In the genomic region with DNA sequence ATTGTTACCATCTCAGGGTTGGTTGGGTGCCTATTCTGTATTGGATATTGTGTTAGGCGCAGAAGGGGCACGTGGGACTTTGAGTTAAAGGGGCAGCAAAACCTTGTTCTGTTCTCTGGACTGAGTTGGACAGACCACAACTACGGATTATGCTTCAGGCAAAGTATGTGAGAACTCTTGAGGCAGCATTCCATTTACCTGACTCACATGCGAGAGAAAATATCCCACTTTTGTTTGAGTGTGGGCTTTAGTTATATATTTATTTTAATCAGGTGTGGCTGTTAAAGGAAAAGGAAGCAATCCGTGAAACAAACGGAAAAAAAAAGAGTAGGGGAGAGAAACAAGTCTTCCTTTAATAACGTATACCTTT, we compare ENCODE assay signal across 7 cellular contexts. TPM values are rescaled to one million over a fixed set of nuclear protein-coding genes. Genes with fewer than 3 reads are reported as not detected.
DNase-seq lines count a peak whose midpoint lies in the region; ATAC-seq, FAIRE-seq and TF ChIP-seq lines count a peak whose summit lies in the region.

No MANE protein-coding gene starts in this region.

- ATAC-seq in Panc1 (peak; percentile 40), HG03432 (IDR thresholded peaks at IDR 0.05; ENCODE audit: unreplicated experiment) (no peak), HG03378 (IDR thresholded peaks at IDR 0.05; ENCODE audit: unreplicated experiment) (no peak)

- no peaks in the 10 kb centered on the region for H3F3A ChIP-seq in GM23248 (ENCODE audit: insufficient read depth)

- H3K4me2 ChIP-seq in GM23248 (ENCODE audit: unreplicated experiment) (peak overlapping the region; percentile 86), H1 (ENCODE audit: insufficient read depth in 1 of 2, low read depth in 2 of 2, low read length in 2 of 2) (peak overlapping the region; percentile 57 to 77)

- TF ChIP-seq RAD21 in H1 (IDR thresholded peaks at IDR 0.05 in 1 of 2, conservative IDR thresholded peaks at IDR 0.05 in 1 of 2; ENCODE audit: low read depth in 2 of 2, low read length in 2 of 2) = no peak

- POLR2A ChIA-PET in Panc1 (lab: Charles Lee) = interaction anchor here (1.0 kb wide), 1 partner anchor 128 kb away, joined by 4 read pairs; the partner anchor contains the start of gene TRPC1
- POLR2A ChIA-PET in H1 (lab: Charles Lee; ENCODE audit: partially characterized antibody) = interaction anchor here (1.4 kb wide), 1 partner anchor 15 kb away, joined by 8 read pairs; no protein-coding TSS in a partner anchor

- no peak overlapping the region for H3K27ac ChIP-seq in GM23248
- peak overlapping the region; percentile 96 for H3K27ac ChIP-seq in Panc1 (ENCODE audit: low read length)
- H3K27ac ChIP-seq in H1 (ENCODE audit: low read depth, low read length) = no peak overlapping the region
- no peak overlapping the region for H3K27ac ChIP-seq in muscle layer of colon (ENCODE audit: low read depth, low read length)

- H4K20me1 ChIP-seq in GM23248 (ENCODE audit: insufficient read depth) = no peaks in the 10 kb centered on the region
- H4K20me1 ChIP-seq in H1 (replicated peaks in 1 of 2; ENCODE audit: control insufficient read depth in 1 of 2, insufficient read depth in 2 of 2, low read length in 2 of 2) = no peaks in the 10 kb centered on the region

- CTCF ChIA-PET in Panc1 (lab: Charles Lee) = interaction anchor here (0.6 kb wide), 2 partner anchors 147 to 1168 kb away, joined by 3 to 4 read pairs; no protein-coding TSS in a partner anchor
- CTCF ChIA-PET in H1 (lab: Charles Lee; ENCODE audit: partially characterized antibody) = interaction anchor here (0.7 to 1.2 kb wide), 2 partner anchors 9 to 62 kb away, joined by 3 to 4 read pairs; no protein-coding TSS in a partner anchor

- intact Hi-C loops in Panc1 (cut with micrococcal nuclease; ENCODE audit: unreplicated experiment) = no loop called here

- no peak overlapping the region for H3K18ac ChIP-seq in H1 (ENCODE audit: extremely low read depth, low read length)

- H3K79me2 ChIP-seq in GM23248 (ENCODE audit: insufficient read depth) (no peaks in the 10 kb centered on the region), H1 (ENCODE audit: control insufficient read depth in 1 of 2, insufficient read depth in 2 of 2, low read length in 2 of 2) (peaks cover 0 to 7% of the 10 kb centered on the region in 2 experiments; a peak in 2 of 4 replicates)

- no peak overlapping the region for H4K5ac ChIP-seq in H1 (ENCODE audit: insufficient read length, low read depth, low read length)

- DNase-seq in GM23248 (peak; percentile 75), Panc1 (ENCODE audit: low read depth, low spot score) (no peak), H1 (ENCODE audit: low read depth in 1 of 2, low spot score in 2 of 2) (no peak), cerebellar nuclear complex (lab: John Stamatoyannopoulos, UW) (no peak)

- no peak overlapping the region for H4K91ac ChIP-seq in H1 (replicated peaks; ENCODE audit: insufficient read length, low read length)

- in situ Hi-C loops in GM23248 (cut with MboI) = loop anchor here (10.0 kb wide), 1 partner anchor 219 kb away; no protein-coding TSS in a partner anchor
- in situ Hi-C loops in Panc1 (cut with HindIII; ENCODE audit: low pct_unique_long_range_greater_than_20kb, low sequenced_read_pairs) = no loop called here

- no peak overlapping the region for H3K14ac ChIP-seq in H1 (ENCODE audit: insufficient read length)

- peaks cover 8% of the 10 kb centered on the region for H3K23me2 ChIP-seq in H1 (ENCODE audit: low read depth, low read length)

- no peak overlapping the region for H3K23ac ChIP-seq in H1 (ENCODE audit: insufficient read length)

- no peak overlapping the region for H2AK5ac ChIP-seq in H1 (ENCODE audit: low read depth, low read length)

- H3K4me1 ChIP-seq in GM23248 (ENCODE audit: insufficient read depth) (no peaks in the 10 kb centered on the region), Panc1 (ENCODE audit: control insufficient read depth, insufficient read depth, low read length) (peaks cover 22% of the 10 kb centered on the region), H1 (replicated peaks in 1 of 4; ENCODE audit: control insufficient read depth in 3 of 4, insufficient read depth in 4 of 4, low read length in 3 of 4) (peaks cover 0 to 4% (median 2%) of the 10 kb centered on the region in 4 experiments; a peak in 2 of 7 replicates), muscle layer of colon (ENCODE audit: insufficient read depth, low read length) (peaks cover 12% of the 10 kb centered on the region)

- no peak overlapping the region for H2BK20ac ChIP-seq in H1 (ENCODE audit: low read length)

- H3K79me1 ChIP-seq in H1 (ENCODE audit: low read depth, low read length) = no peaks in the 10 kb centered on the region; the same call in 1 of the 2 replicates

- H3K27me3 ChIP-seq in GM23248 (replicated peaks; ENCODE audit: insufficient read depth) = no peaks in the 10 kb centered on the region
- no peaks in the 10 kb centered on the region for H3K27me3 ChIP-seq in Panc1 (ENCODE audit: control insufficient read depth, insufficient read depth, low read length)
- no peaks in the 10 kb centered on the region for H3K27me3 ChIP-seq in H1 (replicated peaks in 1 of 4; ENCODE audit: control insufficient read depth in 3 of 4, extremely low read depth in 1 of 4, insufficient read depth in 3 of 4, low read length in 3 of 4)
- H3K27me3 ChIP-seq in muscle layer of colon (ENCODE audit: control insufficient read depth in 1 of 2, insufficient read depth in 2 of 2, low read length in 2 of 2) = no peaks in the 10 kb centered on the region

- H2BK5ac ChIP-seq in H1 (ENCODE audit: low read depth, low read length) = no peak overlapping the region

- H3K9ac ChIP-seq in GM23248 (peak overlapping the region; percentile 57), H1 (replicated peaks in 1 of 4; ENCODE audit: extremely low read depth in 1 of 4, low read depth in 3 of 4, low read length in 3 of 4) (peak overlapping the region in 1 of 4 experiments; percentile 62; a peak in 1 of 7 replicates), muscle layer of colon (ENCODE audit: low read length) (peak overlapping the region; percentile 46)

- peak overlapping the region; percentile 27 for H3K4ac ChIP-seq in H1 (replicated peaks; ENCODE audit: insufficient read length, low read depth, low read length)

- H3K9me3 ChIP-seq in GM23248 (ENCODE audit: low read depth) = no peaks in the 10 kb centered on the region
- no peaks in the 10 kb centered on the region for H3K9me3 ChIP-seq in Panc1 (ENCODE audit: control insufficient read depth, insufficient read depth, low read depth, low read length)
- H3K9me3 ChIP-seq in H1 (ENCODE audit: insufficient read depth in 2 of 2, low read depth in 1 of 2, low read length in 1 of 2) = no peaks in the 10 kb centered on the region
- no peaks in the 10 kb centered on the region for H3K9me3 ChIP-seq in muscle layer of colon (ENCODE audit: low read length)

- no peak for TF ChIP-seq CTCF in Panc1 (IDR thresholded peaks at IDR 0.05)
- no peak for TF ChIP-seq CTCF in H1 (IDR thresholded peaks at IDR 0.05; ENCODE audit: control extremely low read depth in 1 of 3, insufficient read depth in 1 of 3, low read depth in 1 of 3, low read length in 3 of 3)

- no peak overlapping the region for H2BK12ac ChIP-seq in H1 (ENCODE audit: low read depth, low read length)

- peak overlapping the region; percentile 81 for H3K4me3 ChIP-seq in GM23248
- peak overlapping the region; percentile 63 to 94 for H3K4me3 ChIP-seq in Panc1 (ENCODE audit: low read depth in 2 of 2, low read length in 2 of 2)
- peak overlapping the region; percentile 68 to 91 (median 78) for H3K4me3 ChIP-seq in H1 (ENCODE audit: extremely low read depth in 1 of 4, insufficient read depth in 2 of 4, low read depth in 3 of 4, low read length in 4 of 4)
- H3K4me3 ChIP-seq in muscle layer of colon (ENCODE audit: low read depth in 1 of 2, low read length in 2 of 2) = peak overlapping the region; percentile 73 to 84

- no peak overlapping the region for H3K56ac ChIP-seq in H1 (replicated peaks; ENCODE audit: insufficient read length, low read depth, low read length)

- H4K8ac ChIP-seq in H1 (ENCODE audit: extremely low read depth, insufficient read depth, low read length) = no peak overlapping the region

- no peak overlapping the region; the same call in 1 of the 2 replicates for H2BK15ac ChIP-seq in H1 (ENCODE audit: low read length)

- no peaks in the 10 kb centered on the region for H3K9me2 ChIP-seq in GM23248 (ENCODE audit: insufficient read depth)

- BruUV-seq in Panc1 (replicated peaks; lab: Mats Ljungman, UMichigan) = TSS peak; percentile 93

- peak overlapping the region; percentile 93 for H2AFZ ChIP-seq in GM23248
- H2AFZ ChIP-seq in H1 (ENCODE audit: low read length) = peak overlapping the region; percentile 94

- H2BK120ac ChIP-seq in H1 (replicated peaks; ENCODE audit: low read depth, low read length) = no peak overlapping the region

- no peak for FAIRE-seq in H1 (lab: Jason Lieb, UNC)

- WGBS in GM23248 (ENCODE audit: low coverage in 1 of 2, low lambda C conversion rate in 2 of 2, missing lambda C conversion rate in 2 of 2), 2 experiments = 16 to 17% methylated on average over 7 of the region's 7 CpGs
- WGBS in H1 (ENCODE audit: extremely low coverage in 1 of 2, insufficient coverage in 1 of 2, insufficient read length in 1 of 2, insufficient replicate concordance in 2 of 2, low coverage in 1 of 2, low lambda C conversion rate in 2 of 2, missing lambda C conversion rate in 1 of 2), 2 experiments = 20% methylated on average over 7 of the region's 7 CpGs; no CpG with 5 or more reads in 1 of the 2 experiments

- no peaks in the 10 kb centered on the region for H3K36me3 ChIP-seq in GM23248 (ENCODE audit: low read depth)
- no peaks in the 10 kb centered on the region for H3K36me3 ChIP-seq in Panc1 (ENCODE audit: control insufficient read depth, insufficient read depth, low read length)
- H3K36me3 ChIP-seq in H1 (ENCODE audit: control insufficient read depth in 2 of 4, insufficient read depth in 4 of 4, low read length in 3 of 4) = no peaks in the 10 kb centered on the region
- H3K36me3 ChIP-seq in muscle layer of colon (ENCODE audit: insufficient read depth, low read length) = no peaks in the 10 kb centered on the region

- no peak for TF ChIP-seq POLR2A in H1 (IDR thresholded peaks at IDR 0.05; ENCODE audit: control extremely low read depth in 1 of 2, low read depth in 2 of 2, low read length in 2 of 2)

- TF ChIP-seq EP300 in H1 (IDR thresholded peaks at IDR 0.05; ENCODE audit: borderline replicate concordance in 1 of 2, low read depth in 2 of 2, low read length in 2 of 2) = no peak

RNA-seq across cellular contexts. Expression of gene PLS1, which starts 0.6 kb away (rescaled TPM):
- total RNA-seq in GM23248 (2014; rRNA removed; shearing (Covaris generic)) = 0.13 and 0.54 TPM in 2 replicates
- polyA plus RNA-seq in GM23248 (2016; fragmentation: Nextera tagmentation; extraction: Ambion mirVana) (0.35 and 0.58 TPM in 2 replicates), H1 (2011; rRNA removed) (10.6 and 18.7 TPM in 2 replicates)
- total RNA-seq in Panc1 (2021; ENCODE audit: unreplicated experiment) = 36.1 TPM
- 23.3 TPM for polyA plus RNA-seq in Panc1 (2012; ENCODE audit: insufficient read length)
- 32.7 and 44.7 TPM in 2 replicates for total RNA-seq in H1 (2021; fragmentation: NEBNext Ultra II Directional; extraction: Animal tissue kit (Norgen Biotek cat#: 25700))
- 19.0 TPM for polyA plus RNA-seq in H1 (2011; cell fraction: cytosol; rRNA removed)
- polyA plus RNA-seq in H1 (2011; cell fraction: nucleus; rRNA removed) = 5.2 TPM
- polyA plus RNA-seq in H1 (2012, experiment 1 of 2) = 16.9 to 33.5 TPM (median 23.2 TPM) in 4 replicates
- polyA plus RNA-seq in H1 (2012, experiment 2 of 2) = 2.0 TPM
- 20.8 TPM for polyA plus RNA-seq in H1 (2013, experiment 1 of 2)
- polyA plus RNA-seq in H1 (2013, experiment 2 of 2) = 21.3 TPM
- 21.8 and 32.1 TPM in 2 replicates for polyA minus RNA-seq in H1 (2011; rRNA and poly(A)+ RNA removed)
- 15.0 TPM for polyA minus RNA-seq in H1 (2011; cell fraction: cytosol; rRNA and poly(A)+ RNA removed)
- polyA minus RNA-seq in H1 (2011; cell fraction: nucleus; rRNA and poly(A)+ RNA removed) = 15.1 TPM

RNA-seq across cellular contexts. Expression of gene ATR, which starts 17.0 kb away (rescaled TPM):
- total RNA-seq in GM23248 (2014; rRNA removed; shearing (Covaris generic)) = 28.3 and 35.2 TPM in 2 replicates
- polyA plus RNA-seq in GM23248 (2016; fragmentation: Nextera tagmentation; extraction: Ambion mirVana) = 14.6 and 15.1 TPM in 2 replicates
- 38.6 TPM for total RNA-seq in Panc1 (2021; ENCODE audit: unreplicated experiment)
- 13.4 TPM for polyA plus RNA-seq in Panc1 (2012; ENCODE audit: insufficient read length)
- 19.5 and 23.2 TPM in 2 replicates for total RNA-seq in H1 (2021; fragmentation: NEBNext Ultra II Directional; extraction: Animal tissue kit (Norgen Biotek cat#: 25700))
- polyA plus RNA-seq in H1 (2011; rRNA removed) = 5.9 and 8.4 TPM in 2 replicates
- 12.3 TPM for polyA plus RNA-seq in H1 (2011; cell fraction: cytosol; rRNA removed)
- 13.6 TPM for polyA plus RNA-seq in H1 (2011; cell fraction: nucleus; rRNA removed)
- polyA plus RNA-seq in H1 (2012, experiment 1 of 2) = 9.2 to 13.5 TPM (median 11.9 TPM) in 4 replicates
- 0.76 TPM for polyA plus RNA-seq in H1 (2012, experiment 2 of 2)
- 12.7 TPM for polyA plus RNA-seq in H1 (2013, experiment 1 of 2)
- polyA plus RNA-seq in H1 (2013, experiment 2 of 2) = 12.8 TPM
- polyA minus RNA-seq in H1 (2011; rRNA and poly(A)+ RNA removed) = 31.1 and 38.8 TPM in 2 replicates
- 16.5 TPM for polyA minus RNA-seq in H1 (2011; cell fraction: cytosol; rRNA and poly(A)+ RNA removed)
- polyA minus RNA-seq in H1 (2011; cell fraction: nucleus; rRNA and poly(A)+ RNA removed) = 43.8 TPM

Comparison
In these comparisons a context has a peak if more than half of its experiments do, and no peak if none do; other contexts are left out.
1. RNA of gene PLS1, which starts 0.6 kb away (total RNA-seq): 32.7 to 44.7 TPM in H1 and 36.1 TPM in Panc1 (single experiment); 0.13 to 0.54 TPM in GM23248; every median in the first group is over 10 times any median in the second.
2. Peak in every context shown above with its lines, with median percentiles within 50 percentile points of each other: H3K4me3 ChIP-seq.